ENCODE assay signal across 1 cellular context in genomic region chr10:79585870-79586527, GRCh38.
A peak's percentile ranks its signal among the peaks of the same experiment; 100 is the strongest.
TF ChIP-seq lines count a peak whose summit lies in the region.

No MANE protein-coding gene starts in this region.

TF ChIP-seq in K562, 482 proteins besides CTCF, POLR2A, EP300 and RAD21:
- TF ChIP-seq ZNF318 (IDR thresholded peaks at IDR 0.05; ENCODE audit: borderline replicate concordance in 1 of 2, low read depth in 1 of 2) (no peak), HNRNPLL (IDR thresholded peaks at IDR 0.05; ENCODE audit: low read depth, low read length, poor library complexity, severe bottlenecking) (peak; percentile 10), RBM39 (optimal IDR thresholded peaks at IDR 0.05; ENCODE audit: low read depth, low read length) (no peak), PML (IDR thresholded peaks at IDR 0.05; ENCODE audit: low read length) (no peak), TAF9B (IDR thresholded peaks at IDR 0.05; ENCODE audit: partially characterized antibody) (no peak), POLR2G (IDR thresholded peaks at IDR 0.05; ENCODE audit: low read depth, low read length) (no peak), ZFP91 (CRISPR knock-in tag; IDR thresholded peaks at IDR 0.05) (no peak), EGR1 (conservative IDR thresholded peaks at IDR 0.05) (no peak)
